23 cellular contexts compared by ENCODE assay signal in genomic region chr22:44338183-44338812, GRCh38. TPM values are rescaled to one million over a fixed set of nuclear protein-coding genes. Genes with fewer than 3 reads are reported as not detected.
DNase-seq lines count a peak whose midpoint lies in the region; ATAC-seq and TF ChIP-seq lines count a peak whose summit lies in the region.
"Had no signal": no experiment of that assay in that cellular context is flagged by ENCODE, and none has a peak within 500 bp of the region (broad histone marks: within the 10 kb centered on the region; RNA-seq: fewer than 3 reads in every experiment).

No MANE protein-coding gene starts in this region.

- 64% methylated on average over 9 of the region's 9 CpGs for WGBS in prostate gland

- no peak overlapping the region for H3K27ac Mint-ChIP-seq in neural progenitor cell
- H3K27ac Mint-ChIP-seq: activated CD4-positive, alpha-beta memory T cell treated with anti-CD3 and anti-CD28 coated beads for 36 hours; memory B cell; naive B cell; T-helper 2 cell treated with Interferon-gamma antibody and Interleukin-4, amounts not matched to agents 5 μg/mL and 100 μg/mL, for 36 hours had no signal

- H3F3A ChIP-seq in neural progenitor cell (ENCODE audit: low read depth) = peaks cover 24% of the 10 kb centered on the region

- H3K9me3 Mint-ChIP-seq in neural progenitor cell = no peaks in the 10 kb centered on the region
- H3K9me3 Mint-ChIP-seq: activated CD4-positive, alpha-beta memory T cell treated with anti-CD3 and anti-CD28 coated beads for 36 hours; memory B cell; naive B cell; T-helper 2 cell treated with Interferon-gamma antibody and Interleukin-4, amounts not matched to agents 5 μg/mL and 100 μg/mL, for 36 hours had no signal

- no peak overlapping the region for H3K9ac ChIP-seq in neural progenitor cell

- peaks cover 29% of the 10 kb centered on the region for H3K4me1 Mint-ChIP-seq in neural progenitor cell
- H3K4me1 Mint-ChIP-seq: memory B cell, naive B cell had no signal

- H3K27me3 ChIP-seq in prostate gland (replicated peaks; ENCODE audit: insufficient read depth) (no peaks in the 10 kb centered on the region), neural progenitor cell (peaks cover 16% of the 10 kb centered on the region)
- H3K27me3 ChIP-seq: Peyer's patch had no signal

- H4K20me1 ChIP-seq in neural progenitor cell (ENCODE audit: low read depth) = no peaks in the 10 kb centered on the region

- H3K27me3 Mint-ChIP-seq in neural progenitor cell (ENCODE audit: insufficient read depth, low read depth) = peaks cover 9% of the 10 kb centered on the region

- H3K4me2 ChIP-seq in neural progenitor cell = no peak overlapping the region

- H3K4me3 Mint-ChIP-seq in neural progenitor cell = no peak overlapping the region
- H3K4me3 Mint-ChIP-seq: activated CD4-positive, alpha-beta memory T cell treated with anti-CD3 and anti-CD28 coated beads for 36 hours; memory B cell; naive B cell; T-helper 2 cell treated with Interferon-gamma antibody and Interleukin-4, amounts not matched to agents 5 μg/mL and 100 μg/mL, for 36 hours had no signal

- intact Hi-C loops in Right ventricle myocardium superior (cut with DNase I) = loop anchor here (10.0 kb wide), 1 partner anchor 287 kb away; no protein-coding TSS in a partner anchor
- intact Hi-C loops in cardiac septum (cut with DNase I) = loop anchor here (10.0 kb wide), 1 partner anchor 287 kb away; no protein-coding TSS in a partner anchor
- intact Hi-C loops in left ventricle myocardium superior (cut with micrococcal nuclease) = no loop called here
- intact Hi-C loops in prostate gland (cut with DNase I) = no loop called here

- ATAC-seq in Right ventricle myocardium superior (ENCODE audit: poor library complexity) = peak; percentile 57
- peak; percentile 66 for ATAC-seq in left ventricle myocardium superior
- no peak for ATAC-seq in GM19463 (IDR thresholded peaks at IDR 0.05; ENCODE audit: unreplicated experiment)

- H3K79me2 ChIP-seq in neural progenitor cell (ENCODE audit: low read depth) = no peaks in the 10 kb centered on the region

- H3K9me3 ChIP-seq in prostate gland (no peaks in the 10 kb centered on the region), neural progenitor cell (ENCODE audit: low read depth) (no peaks in the 10 kb centered on the region)
- H3K9me3 ChIP-seq: Peyer's patch, upper lobe of left lung had no signal

- H3K36me3 ChIP-seq in prostate gland (no peaks in the 10 kb centered on the region), neural progenitor cell (no peaks in the 10 kb centered on the region)
- H3K36me3 ChIP-seq: brain microvascular endothelial cell, Peyer's patch, upper lobe of left lung had no signal

- TF ChIP-seq CTCF in prostate gland (IDR thresholded peaks at IDR 0.05) (no peak), neural progenitor cell (IDR thresholded peaks at IDR 0.05) (no peak)

- no peak overlapping the region for H3K4me3 ChIP-seq in prostate gland
- H3K4me3 ChIP-seq in neural progenitor cell = no peak overlapping the region
- H3K4me3 ChIP-seq: coronary artery, Peyer's patch, SK-N-MC, upper lobe of left lung had no signal

- no peak for TF ChIP-seq POLR2A in prostate gland (IDR thresholded peaks at IDR 0.05)

- H3K27ac ChIP-seq in prostate gland (no peak overlapping the region), neural progenitor cell (no peak overlapping the region)
- H3K27ac ChIP-seq: brain microvascular endothelial cell, coronary artery, Peyer's patch, SK-N-MC, upper lobe of left lung had no signal

- H3K36me3 Mint-ChIP-seq in neural progenitor cell = no peaks in the 10 kb centered on the region
- H3K36me3 Mint-ChIP-seq: activated CD4-positive, alpha-beta memory T cell treated with anti-CD3 and anti-CD28 coated beads for 36 hours; memory B cell; naive B cell had no signal

- DNase-seq in Right ventricle myocardium superior (peak; percentile 54), cardiac septum (ENCODE audit: low spot score) (no peak), RPMI8226 (peak; percentile 28), left ventricle myocardium superior (peak; percentile 56), prostate gland (ENCODE audit: low spot score) (no peak), neural progenitor cell (ENCODE audit: low spot score) (no peak), NCI-H1105 treated with DMSO at 0.1 percent for 48 hours (lab: John Stamatoyannopoulos, UW) (no peak)
- DNase-seq: activated CD4-positive, CD25-positive, alpha-beta regulatory T cell; activated gamma-delta T cell; GDM1; KBM-7; naive B cell; NCI-H1694 treated with DMSO at 0.1 percent for 48 hours; NCI-H446 treated with DMSO at 0.1 percent for 48 hours; Peyer's patch; upper lobe of left lung had no signal

- peaks cover 6% of the 10 kb centered on the region for H3K4me1 ChIP-seq in prostate gland (replicated peaks)
- H3K4me1 ChIP-seq in neural progenitor cell = peaks cover 5% of the 10 kb centered on the region

- H2AFZ ChIP-seq in neural progenitor cell (replicated peaks) = no peak overlapping the region

RNA-seq across cellular contexts. Expression of gene SHISAL1, which starts 25.5 kb away (rescaled TPM):
- 1.3 TPM for total RNA-seq in Right ventricle myocardium superior
- 0.70 TPM for total RNA-seq in cardiac septum
- total RNA-seq in left ventricle myocardium superior = 0.55 TPM
- total RNA-seq in prostate gland = 1 to 10 TPM; 1.8 to 7.8 TPM
- total RNA-seq in neural progenitor cell (ENCODE audit: low replicate concordance) = 4.4 and 5.7 TPM in 2 replicates
- total RNA-seq: activated CD4-positive, alpha-beta memory T cell treated with anti-CD3 and anti-CD28 coated beads for 36 hours had no signal

Comparison
In these comparisons a context has a peak if more than half of its experiments do, and no peak if none do; other contexts are left out.
1. DNase-seq: peak in Right ventricle myocardium superior (single experiment), RPMI8226 (single experiment) and left ventricle myocardium superior (single experiment); none in cardiac septum (single experiment), prostate gland (single experiment), neural progenitor cell (single experiment) and NCI-H1105 treated with DMSO at 0.1 percent for 48 hours (single experiment).
2. intact Hi-C loops: an anchor here in Right ventricle myocardium superior (10.0 kb wide) and cardiac septum (10.0 kb wide); none called in left ventricle myocardium superior and prostate gland.